25 cellular contexts compared by ENCODE assay signal in the genomic region with DNA sequence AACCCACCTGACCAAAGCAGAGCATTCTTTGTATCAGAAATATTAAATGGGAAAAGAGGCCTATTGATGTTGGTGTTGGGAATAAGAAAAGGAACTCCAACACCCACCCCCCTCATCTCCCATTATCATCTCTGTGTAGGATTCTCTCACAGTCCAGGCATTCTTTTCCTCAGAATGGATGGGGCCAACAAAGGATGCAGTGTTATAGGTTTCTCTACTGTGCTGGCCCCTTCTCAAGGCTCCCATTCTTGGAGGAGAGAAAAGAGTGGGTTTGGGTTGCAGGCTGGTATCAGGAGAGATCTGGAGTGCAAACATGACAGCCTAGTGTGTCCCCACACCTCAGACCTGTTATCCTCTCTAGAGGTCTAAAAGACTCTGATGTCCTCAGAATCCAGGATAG. TPM values are rescaled to one million over a fixed set of nuclear protein-coding genes. Genes with fewer than 3 reads are reported as not detected.
"Had no signal": no experiment of that assay in that cellular context is flagged by ENCODE, and none has a peak within 500 bp of the region (broad histone marks: within the 10 kb centered on the region; RNA-seq: fewer than 3 reads in every experiment).

No MANE protein-coding gene starts in this region.

- H3K9me3 ChIP-seq: adrenal gland, breast epithelium, right atrium auricular region, transverse colon had no signal

- H3K36me3 Mint-ChIP-seq: activated naive CD8-positive, alpha-beta T cell; naive B cell had no signal

- DNase-seq: activated B cell treated with CpG ODN at 0.5 μM for 24 hours; activated CD4-positive, alpha-beta T cell treated with anti-CD3 and anti-CD28 coated beads for 36 hours; activated CD4-positive, alpha-beta T cell treated with anti-CD3 and anti-CD28 coated beads, Interleukin-2, amount 50 U/mL, for 4 hours; activated CD8-positive, alpha-beta memory T cell treated with anti-CD3 and anti-CD28 coated beads for 24 hours; activated CD8-positive, alpha-beta memory T cell treated with anti-CD3 and anti-CD28 coated beads, Interleukin-2, amount 50 U/mL, for 4 hours; activated T-cell treated with anti-CD3 and anti-CD28 coated beads, Interleukin-2, amount 50 U/mL, for 24 hours; adrenal gland; cortex of kidney; effector CD4-positive, alpha-beta T cell; left colon; mesenchymal stem cell; naive B cell; occipital lobe; stimulated activated CD4-positive, alpha-beta T cell treated with anti-CD3 and anti-CD28 coated beads, Interleukin-4, amount 100 ng/mL, for 4 hours; stimulated activated naive CD8-positive, alpha-beta T cell treated with anti-CD3 and anti-CD28 coated beads, Interleukin-15, Interleukin-2, amounts not matched to agents 100 U/mL and 50 U/mL, for 24 hours; T-helper 1 cell; transverse colon had no signal

- H3K36me3 ChIP-seq: adrenal gland, breast epithelium, right atrium auricular region, transverse colon had no signal

- H3K4me3 Mint-ChIP-seq: activated B cell treated with CpG ODN at 0.5 μM for 24 hours; activated CD4-positive, alpha-beta T cell treated with anti-CD3 and anti-CD28 coated beads for 36 hours; activated naive CD8-positive, alpha-beta T cell; activated T-cell treated with anti-CD3 and anti-CD28 coated beads, Interleukin-2, amount 50 U/mL, for 24 hours; activated T-helper 17 cell treated with anti-CD3 and anti-CD28 coated beads, Interleukin-2, amount 50 U/mL, for 72 hours had no signal

- ATAC-seq: activated CD4-positive, alpha-beta T cell treated with anti-CD3 and anti-CD28 coated beads for 36 hours; activated T-helper 17 cell treated with anti-CD3 and anti-CD28 coated beads, Interleukin-2, amount 50 U/mL, for 72 hours; SK-N-SH treated with all-trans-retinoic acid at 6 μM for 48 hours; stimulated activated naive CD8-positive, alpha-beta T cell treated with anti-CD3 and anti-CD28 coated beads, Interleukin-15, Interleukin-2, amounts not matched to agents 100 U/mL and 50 U/mL, for 24 hours had no signal

- H3K4me1 Mint-ChIP-seq: activated CD4-positive, alpha-beta T cell treated with anti-CD3 and anti-CD28 coated beads for 36 hours; activated T-helper 17 cell treated with anti-CD3 and anti-CD28 coated beads, Interleukin-2, amount 50 U/mL, for 72 hours had no signal

- H3K9me3 Mint-ChIP-seq: activated B cell treated with CpG ODN at 0.5 μM for 24 hours; activated T-cell treated with anti-CD3 and anti-CD28 coated beads, Interleukin-2, amount 50 U/mL, for 24 hours; activated T-helper 17 cell treated with anti-CD3 and anti-CD28 coated beads, Interleukin-2, amount 50 U/mL, for 72 hours; naive B cell had no signal

- H3K27ac ChIP-seq: adrenal gland, breast epithelium, hepatocyte, right atrium auricular region, transverse colon had no signal

- H3K4me3 ChIP-seq: adrenal gland, breast epithelium, hepatocyte, right atrium auricular region, transverse colon had no signal

- H3K27me3 ChIP-seq: adrenal gland, breast epithelium, hepatocyte, right atrium auricular region, transverse colon had no signal

- H3K27me3 Mint-ChIP-seq: activated B cell treated with CpG ODN at 0.5 μM for 24 hours, naive B cell, progenitor cell of endocrine pancreas had no signal

- H3K27ac Mint-ChIP-seq: activated CD4-positive, alpha-beta T cell treated with anti-CD3 and anti-CD28 coated beads for 36 hours; activated naive CD8-positive, alpha-beta T cell; activated T-cell treated with anti-CD3 and anti-CD28 coated beads, Interleukin-2, amount 50 U/mL, for 24 hours; activated T-helper 17 cell treated with anti-CD3 and anti-CD28 coated beads, Interleukin-2, amount 50 U/mL, for 72 hours; progenitor cell of endocrine pancreas had no signal

- H3K4me1 ChIP-seq: adrenal gland, breast epithelium, right atrium auricular region had no signal

RNA-seq across cellular contexts. Expression of a gene that starts 59.6 kb away (rescaled TPM):
- total RNA-seq: subcutaneous adipose tissue had no signal
